In genomic region chr4:76801621-76802545, GRCh38 we compare ENCODE assay signal across 1 cellular context.
TF ChIP-seq lines count a peak whose summit lies in the region.

No MANE protein-coding gene starts in this region.

TF ChIP-seq in WTC11, 78 proteins besides CTCF, POLR2A, EP300 and RAD21 (continued from another document):
- TF ChIP-seq, protein P1, sequence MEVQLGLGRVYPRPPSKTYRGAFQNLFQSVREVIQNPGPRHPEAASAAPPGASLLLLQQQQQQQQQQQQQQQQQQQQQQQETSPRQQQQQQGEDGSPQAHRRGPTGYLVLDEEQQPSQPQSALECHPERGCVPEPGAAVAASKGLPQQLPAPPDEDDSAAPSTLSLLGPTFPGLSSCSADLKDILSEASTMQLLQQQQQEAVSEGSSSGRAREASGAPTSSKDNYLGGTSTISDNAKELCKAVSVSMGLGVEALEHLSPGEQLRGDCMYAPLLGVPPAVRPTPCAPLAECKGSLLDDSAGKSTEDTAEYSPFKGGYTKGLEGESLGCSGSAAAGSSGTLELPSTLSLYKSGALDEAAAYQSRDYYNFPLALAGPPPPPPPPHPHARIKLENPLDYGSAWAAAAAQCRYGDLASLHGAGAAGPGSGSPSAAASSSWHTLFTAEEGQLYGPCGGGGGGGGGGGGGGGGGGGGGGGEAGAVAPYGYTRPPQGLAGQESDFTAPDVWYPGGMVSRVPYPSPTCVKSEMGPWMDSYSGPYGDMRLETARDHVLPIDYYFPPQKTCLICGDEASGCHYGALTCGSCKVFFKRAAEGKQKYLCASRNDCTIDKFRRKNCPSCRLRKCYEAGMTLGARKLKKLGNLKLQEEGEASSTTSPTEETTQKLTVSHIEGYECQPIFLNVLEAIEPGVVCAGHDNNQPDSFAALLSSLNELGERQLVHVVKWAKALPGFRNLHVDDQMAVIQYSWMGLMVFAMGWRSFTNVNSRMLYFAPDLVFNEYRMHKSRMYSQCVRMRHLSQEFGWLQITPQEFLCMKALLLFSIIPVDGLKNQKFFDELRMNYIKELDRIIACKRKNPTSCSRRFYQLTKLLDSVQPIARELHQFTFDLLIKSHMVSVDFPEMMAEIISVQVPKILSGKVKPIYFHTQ (CRISPR knock-in tag; IDR thresholded peaks at IDR 0.05), result no peak
- no peak for TF ChIP-seq TP53 (CRISPR knock-in tag; IDR thresholded peaks at IDR 0.05)
- TF ChIP-seq ZMAT4 (CRISPR knock-in tag; IDR thresholded peaks at IDR 0.05), result no peak
- TF ChIP-seq NR2C2 (CRISPR knock-in tag; IDR thresholded peaks at IDR 0.05), result no peak
- no peak for TF ChIP-seq CREM (CRISPR knock-in tag; IDR thresholded peaks at IDR 0.05)
- no peak for TF ChIP-seq ZNF423 (CRISPR knock-in tag; IDR thresholded peaks at IDR 0.05)
- TF ChIP-seq, protein P2, sequence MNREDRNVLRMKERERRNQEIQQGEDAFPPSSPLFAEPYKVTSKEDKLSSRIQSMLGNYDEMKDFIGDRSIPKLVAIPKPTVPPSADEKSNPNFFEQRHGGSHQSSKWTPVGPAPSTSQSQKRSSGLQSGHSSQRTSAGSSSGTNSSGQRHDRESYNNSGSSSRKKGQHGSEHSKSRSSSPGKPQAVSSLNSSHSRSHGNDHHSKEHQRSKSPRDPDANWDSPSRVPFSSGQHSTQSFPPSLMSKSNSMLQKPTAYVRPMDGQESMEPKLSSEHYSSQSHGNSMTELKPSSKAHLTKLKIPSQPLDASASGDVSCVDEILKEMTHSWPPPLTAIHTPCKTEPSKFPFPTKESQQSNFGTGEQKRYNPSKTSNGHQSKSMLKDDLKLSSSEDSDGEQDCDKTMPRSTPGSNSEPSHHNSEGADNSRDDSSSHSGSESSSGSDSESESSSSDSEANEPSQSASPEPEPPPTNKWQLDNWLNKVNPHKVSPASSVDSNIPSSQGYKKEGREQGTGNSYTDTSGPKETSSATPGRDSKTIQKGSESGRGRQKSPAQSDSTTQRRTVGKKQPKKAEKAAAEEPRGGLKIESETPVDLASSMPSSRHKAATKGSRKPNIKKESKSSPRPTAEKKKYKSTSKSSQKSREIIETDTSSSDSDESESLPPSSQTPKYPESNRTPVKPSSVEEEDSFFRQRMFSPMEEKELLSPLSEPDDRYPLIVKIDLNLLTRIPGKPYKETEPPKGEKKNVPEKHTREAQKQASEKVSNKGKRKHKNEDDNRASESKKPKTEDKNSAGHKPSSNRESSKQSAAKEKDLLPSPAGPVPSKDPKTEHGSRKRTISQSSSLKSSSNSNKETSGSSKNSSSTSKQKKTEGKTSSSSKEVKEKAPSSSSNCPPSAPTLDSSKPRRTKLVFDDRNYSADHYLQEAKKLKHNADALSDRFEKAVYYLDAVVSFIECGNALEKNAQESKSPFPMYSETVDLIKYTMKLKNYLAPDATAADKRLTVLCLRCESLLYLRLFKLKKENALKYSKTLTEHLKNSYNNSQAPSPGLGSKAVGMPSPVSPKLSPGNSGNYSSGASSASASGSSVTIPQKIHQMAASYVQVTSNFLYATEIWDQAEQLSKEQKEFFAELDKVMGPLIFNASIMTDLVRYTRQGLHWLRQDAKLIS (CRISPR knock-in tag; IDR thresholded peaks at IDR 0.05; ENCODE audit: borderline replicate concordance), result no peak
- TF ChIP-seq E2F4 (CRISPR knock-in tag; IDR thresholded peaks at IDR 0.05; ENCODE audit: borderline replicate concordance, low read depth), result no peak
- TF ChIP-seq PRRX2 (CRISPR knock-in tag; IDR thresholded peaks at IDR 0.05), result no peak
- TF ChIP-seq, protein P3, sequence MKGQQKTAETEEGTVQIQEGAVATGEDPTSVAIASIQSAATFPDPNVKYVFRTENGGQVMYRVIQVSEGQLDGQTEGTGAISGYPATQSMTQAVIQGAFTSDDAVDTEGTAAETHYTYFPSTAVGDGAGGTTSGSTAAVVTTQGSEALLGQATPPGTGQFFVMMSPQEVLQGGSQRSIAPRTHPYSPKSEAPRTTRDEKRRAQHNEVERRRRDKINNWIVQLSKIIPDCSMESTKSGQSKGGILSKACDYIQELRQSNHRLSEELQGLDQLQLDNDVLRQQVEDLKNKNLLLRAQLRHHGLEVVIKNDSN (CRISPR knock-in tag; IDR thresholded peaks at IDR 0.05), result no peak
- TF ChIP-seq KAT7 (CRISPR knock-in tag; IDR thresholded peaks at IDR 0.05; ENCODE audit: borderline replicate concordance), result no peak
- TF ChIP-seq EMX1 (CRISPR knock-in tag; IDR thresholded peaks at IDR 0.05), result no peak
- no peak for TF ChIP-seq PRDM15 (CRISPR knock-in tag; IDR thresholded peaks at IDR 0.05)
- TF ChIP-seq ZNF263 (CRISPR knock-in tag; IDR thresholded peaks at IDR 0.05; ENCODE audit: low read depth), result no peak
- TF ChIP-seq NR3C1 (CRISPR knock-in tag; conservative IDR thresholded peaks at IDR 0.05; ENCODE audit: low read depth), result no peak
- 0 out of 2 replicates have a peak, but pooled peaks have one; percentile 40 for TF ChIP-seq CBFB (CRISPR knock-in tag; IDR thresholded peaks at IDR 0.05; ENCODE audit: low read depth)
- no peak for TF ChIP-seq JAZF1 (CRISPR knock-in tag; IDR thresholded peaks at IDR 0.05)
- TF ChIP-seq GRHL2 (CRISPR knock-in tag; IDR thresholded peaks at IDR 0.05; ENCODE audit: insufficient replicate concordance, severe bottlenecking), result no peak
TF ChIP-seq in WTC11: peak in this region for 4.
